1 cellular context compared by ENCODE assay signal in the genomic region with DNA sequence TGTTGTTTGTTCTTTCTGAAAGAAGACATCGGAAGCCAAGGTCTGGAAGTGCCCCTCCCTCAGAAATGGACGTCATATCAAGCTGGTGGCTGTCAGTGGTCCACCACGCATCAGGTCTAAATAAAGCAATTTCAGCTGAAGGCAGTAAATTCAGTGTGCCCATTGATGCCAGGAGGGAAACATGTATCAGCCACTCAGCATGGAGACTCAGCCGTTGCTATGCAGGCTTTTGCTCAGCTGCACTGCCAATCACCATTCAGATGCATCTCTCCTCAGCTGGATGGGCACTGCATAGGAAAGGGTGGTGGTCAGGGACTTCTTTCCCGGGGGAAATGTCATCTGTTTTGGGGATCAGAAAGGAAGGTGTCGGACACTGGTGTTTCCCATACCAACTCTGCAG.
TF ChIP-seq lines count a peak whose summit lies in the region.

No MANE protein-coding gene starts in this region.

TF ChIP-seq in SK-N-SH treated with all-trans-retinoic acid at 6 μM for 48 hours, 23 proteins besides CTCF, POLR2A, EP300 and RAD21 (continued from another document):
- TF ChIP-seq ZNF565 (CRISPR knock-in tag; conservative IDR thresholded peaks at IDR 0.05; ENCODE audit: low read depth): no peak
